16 cellular contexts compared by ENCODE assay signal in the genomic region with DNA sequence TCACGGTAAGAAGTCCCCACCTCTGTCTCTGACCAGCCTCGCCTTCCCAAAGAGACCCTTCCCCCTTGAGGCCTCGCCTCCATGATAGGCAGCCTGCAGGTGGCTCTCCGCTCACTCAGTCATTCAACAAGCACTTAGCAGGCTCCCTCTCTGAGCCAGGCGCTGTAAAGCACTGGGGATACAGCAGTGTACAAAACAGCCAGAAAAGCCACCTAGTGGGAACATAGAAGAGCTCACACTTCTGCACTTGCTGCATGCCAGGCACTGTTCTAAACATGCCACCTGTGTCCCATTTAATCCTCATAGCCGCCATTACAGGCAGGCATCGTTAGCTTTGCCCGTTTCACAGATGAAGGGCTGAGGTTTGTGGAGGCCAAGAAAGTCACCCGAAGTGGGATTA. TPM values are rescaled to one million over a fixed set of nuclear protein-coding genes. Genes with fewer than 3 reads are reported as not detected.
DNase-seq lines count a peak whose midpoint lies in the region; ATAC-seq, FAIRE-seq and TF ChIP-seq lines count a peak whose summit lies in the region.
"Had no signal": no experiment of that assay in that cellular context is flagged by ENCODE, and none has a peak within 500 bp of the region (broad histone marks: within the 10 kb centered on the region; RNA-seq: fewer than 3 reads in every experiment).

No MANE protein-coding gene starts in this region.

- H3K9ac ChIP-seq in HepG2 (ENCODE audit: insufficient read depth, low read depth, low read length), result no peak overlapping the region

- in situ Hi-C loops in HepG2 (cut with HindIII; ENCODE audit: extremely low pct_ligation_motif_present, low pct_unique_long_range_greater_than_20kb), result loop anchor here (5.0 kb wide), 1 partner anchor 97 kb away; no protein-coding TSS in a partner anchor

- H3K27me3 ChIP-seq in HepG2 (ENCODE audit: control insufficient read depth in 1 of 2, insufficient read depth in 2 of 2, low read length in 2 of 2) (no peaks in the 10 kb centered on the region), right lobe of liver (no peaks in the 10 kb centered on the region)
- H3K27me3 ChIP-seq: spleen had no signal

- TF ChIP-seq POLR2A in HepG2 (IDR thresholded peaks at IDR 0.05; ENCODE audit: insufficient read depth in 1 of 2, low read depth in 2 of 2, low read length in 2 of 2), result no peak
- TF ChIP-seq POLR2A in right lobe of liver (IDR thresholded peaks at IDR 0.05), result no peak

- no peaks in the 10 kb centered on the region for H3K36me3 ChIP-seq in HepG2 (replicated peaks in 1 of 2; ENCODE audit: control insufficient read depth in 1 of 2, insufficient read depth in 2 of 2, low read length in 2 of 2)
- H3K36me3 ChIP-seq in right lobe of liver, result peaks cover 0 to 15% (median 2%) of the 10 kb centered on the region in 4 donors
- no peaks in the 10 kb centered on the region for H3K36me3 ChIP-seq in OCI-LY7 (ENCODE audit: insufficient read depth, low read length)

- TF ChIP-seq EP300 in HepG2 (IDR thresholded peaks at IDR 0.05; ENCODE audit: low read depth in 2 of 2, low read length in 2 of 2), result no peak
- no peak for TF ChIP-seq EP300 in HepG2 (CRISPR knock-in tag; IDR thresholded peaks at IDR 0.05; ENCODE audit: borderline replicate concordance)

- no peaks in the 10 kb centered on the region for H3K79me2 ChIP-seq in HepG2 (ENCODE audit: insufficient read depth, low read length)
- H3K79me2 ChIP-seq in OCI-LY7 (ENCODE audit: insufficient read depth, low read depth, low read length), result no peaks in the 10 kb centered on the region

- no peak for TF ChIP-seq RAD21 in HepG2 (CRISPR knock-in tag; IDR thresholded peaks at IDR 0.05)

- TF ChIP-seq CTCF in HepG2 (CRISPR knock-in tag; IDR thresholded peaks at IDR 0.05), result no peak
- no peak for TF ChIP-seq CTCF in right lobe of liver (IDR thresholded peaks at IDR 0.05)
- TF ChIP-seq CTCF in OCI-LY7 (conservative IDR thresholded peaks at IDR 0.05; ENCODE audit: low read length), result peak; percentile 53
- peak; percentile 7 for TF ChIP-seq CTCF in fibroblast of pulmonary artery (IDR thresholded peaks at IDR 0.05; ENCODE audit: low read length, missing control alignments)

- BruUV-seq in HepG2 (replicated peaks; lab: Mats Ljungman, UMichigan), result no TSS peak
- BruUV-seq in OCI-LY7 (replicated peaks; lab: Mats Ljungman, UMichigan), result no TSS peak

- H2AFZ ChIP-seq in HepG2 (ENCODE audit: low read length) (no peak overlapping the region), OCI-LY7 (ENCODE audit: low read length) (no peak overlapping the region)

- H3K4me1 ChIP-seq in HepG2 (ENCODE audit: insufficient read depth, low read length) (no peaks in the 10 kb centered on the region), right lobe of liver (no peaks in the 10 kb centered on the region), OCI-LY7 (ENCODE audit: insufficient read depth, low read length, poor library complexity, severe bottlenecking) (no peaks in the 10 kb centered on the region)

- FAIRE-seq in HepG2 (lab: Jason Lieb, UNC), result no peak
- FAIRE-seq: bronchial epithelial cell had no signal

- ATAC-seq in HepG2 (peak; percentile 49), right lobe of liver (no peak), GM18909 (IDR thresholded peaks at IDR 0.05; ENCODE audit: poor library complexity, unreplicated experiment) (no peak), HG02623 (IDR thresholded peaks at IDR 0.05; ENCODE audit: unreplicated experiment) (no peak)
- ATAC-seq: left colon had no signal

- H3K27ac ChIP-seq in HepG2 (ENCODE audit: extremely low read length, insufficient read depth, low read length) (no peak overlapping the region), right lobe of liver (no peak overlapping the region), OCI-LY7 (ENCODE audit: low read depth, low read length, poor library complexity, severe bottlenecking) (no peak overlapping the region)
- H3K27ac ChIP-seq: spleen had no signal

- H3K9me3 ChIP-seq in HepG2 (ENCODE audit: low read length) (no peaks in the 10 kb centered on the region), right lobe of liver (no peaks in the 10 kb centered on the region), OCI-LY7 (ENCODE audit: low read length) (no peaks in the 10 kb centered on the region)
- H3K9me3 ChIP-seq: spleen had no signal

- WGBS in HepG2 (ENCODE audit: low lambda C conversion rate), result 70% methylated on average over 9 of the region's 9 CpGs
- 93% methylated on average over 7 of the region's 9 CpGs for WGBS in right lobe of liver (ENCODE audit: insufficient coverage, low coverage, low lambda C conversion rate, missing lambda C conversion rate)

- H3K4me3 ChIP-seq in HepG2 (replicated peaks in 1 of 3; ENCODE audit: insufficient read depth in 1 of 3, low read depth in 2 of 3, low read length in 3 of 3) (no peak overlapping the region), right lobe of liver (no peak overlapping the region), OCI-LY7 (ENCODE audit: low read depth, low read length, poor library complexity, severe bottlenecking) (no peak overlapping the region), fibroblast of pulmonary artery (replicated peaks; ENCODE audit: low read depth, low read length) (no peak overlapping the region)
- H3K4me3 ChIP-seq: spleen had no signal

- POLR2A ChIA-PET in HepG2 (lab: Yijun Ruan, JAX) (no interaction called here), OCI-LY7 (lab: Charles Lee) (no interaction called here)

- no peak for DNase-seq in HepG2 (ENCODE audit: low spot score)
- DNase-seq in right lobe of liver, result no peak
- DNase-seq in OCI-LY7 (ENCODE audit: low spot score), result peak; percentile 41
- DNase-seq in fibroblast of pulmonary artery (ENCODE audit: low read depth), result no peak
- no peak for DNase-seq in NCI-H2227 (lab: John Stamatoyannopoulos, UW; ENCODE audit: unreplicated experiment)
- no peak for DNase-seq in SHP77 treated with DMSO at 0.1 percent for 48 hours (lab: John Stamatoyannopoulos, UW)
- DNase-seq: activated gamma-delta T cell; Kasumi-1; left colon; NCI-H187 treated with DMSO at 0.1 percent for 48 hours; NCI-H446 treated with DMSO at 0.1 percent for 48 hours; spleen; stimulated activated CD4-positive, alpha-beta T cell treated with anti-CD3 and anti-CD28 coated beads, Interleukin-4, amount 100 ng/mL, for 4 hours had no signal

- intact Hi-C loops in HepG2 (cut with micrococcal nuclease; ENCODE audit: unreplicated experiment), result loop anchor here (5.0 kb wide), 1 partner anchor 97 kb away; no protein-coding TSS in a partner anchor
- intact Hi-C loops in right lobe of liver (cut with DNase I), result no loop called here
- intact Hi-C loops in OCI-LY7 (cut with micrococcal nuclease; ENCODE audit: unreplicated experiment), result no loop called here

- CTCF ChIA-PET in HepG2 (lab: Yijun Ruan, JAX; ENCODE audit: low intra/inter-chr PET ratio, low total read pairs), result no interaction called here
- CTCF ChIA-PET in OCI-LY7 (lab: Charles Lee; ENCODE audit: unreplicated experiment), result no interaction called here

- H4K20me1 ChIP-seq in HepG2 (ENCODE audit: insufficient read depth, low read length), result no peaks in the 10 kb centered on the region
- no peaks in the 10 kb centered on the region for H4K20me1 ChIP-seq in OCI-LY7 (ENCODE audit: insufficient read depth, low read length)

- H3K9me2 ChIP-seq in OCI-LY7 (ENCODE audit: insufficient read depth, low read length), result no peaks in the 10 kb centered on the region

- H3K4me2 ChIP-seq in HepG2 (ENCODE audit: low read depth, low read length) (no peak overlapping the region), OCI-LY7 (ENCODE audit: low read length) (no peak overlapping the region)

RNA-seq across cellular contexts. Expression of a gene that starts 20.9 kb away (rescaled TPM):
- total RNA-seq in HepG2 (2016; rRNA removed; fragmentation: Illumina TruSeq; extraction: Trizol), result 46.9 and 59.1 TPM in 2 replicates
- total RNA-seq in HepG2 (2016; cell fraction: cytosol; rRNA removed; fragmentation: Illumina TruSeq; extraction: Trizol; ENCODE audit: low read depth), result 21.1 and 21.7 TPM in 2 replicates
- 42.9 and 60.4 TPM in 2 replicates for total RNA-seq in HepG2 (2016; cell fraction: insoluble cytoplasmic fraction; rRNA removed; fragmentation: Illumina TruSeq; extraction: Trizol)
- total RNA-seq in HepG2 (2016; cell fraction: membrane; rRNA removed; fragmentation: Illumina TruSeq; extraction: Trizol), result 58.0 and 59.4 TPM in 2 replicates
- 36.8 and 40.5 TPM in 2 replicates for total RNA-seq in HepG2 (2016; cell fraction: nucleus; rRNA removed; fragmentation: Illumina TruSeq; extraction: Trizol)
- 66.1 and 67.1 TPM in 2 replicates for polyA plus RNA-seq in HepG2 (2011; rRNA removed)
- 48.2 and 60.5 TPM in 2 replicates for polyA plus RNA-seq in HepG2 (2011; cell fraction: cytosol; rRNA removed)
- polyA plus RNA-seq in HepG2 (2011; cell fraction: nucleus; rRNA removed), result 163 and 192 TPM in 2 replicates
- 45.8 and 59.1 TPM in 2 replicates for polyA plus RNA-seq in HepG2 (2012)
- 15.5 and 16.5 TPM in 2 replicates for polyA plus RNA-seq in HepG2 (2016; cell fraction: cytosol; fragmentation: Illumina TruSeq; extraction: Trizol; ENCODE audit: low read depth)
- 43.9 and 49.5 TPM in 2 replicates for polyA plus RNA-seq in HepG2 (2016; cell fraction: insoluble cytoplasmic fraction; fragmentation: Illumina TruSeq; extraction: Trizol; ENCODE audit: low read depth)
- polyA plus RNA-seq in HepG2 (2016; cell fraction: membrane; fragmentation: Illumina TruSeq; extraction: Trizol; ENCODE audit: low read depth), result 45.8 and 47.0 TPM in 2 replicates
- polyA plus RNA-seq in HepG2 (2016; cell fraction: nucleus; fragmentation: Illumina TruSeq; extraction: Trizol; ENCODE audit: insufficient read depth, low read depth), result 76.0 and 87.9 TPM in 2 replicates
- 109 and 119 TPM in 2 replicates for polyA minus RNA-seq in HepG2 (2011; rRNA and poly(A)+ RNA removed; ENCODE audit: low replicate concordance)
- 30.5 and 32.0 TPM in 2 replicates for polyA minus RNA-seq in HepG2 (2011; cell fraction: cytosol; rRNA and poly(A)+ RNA removed)
- 42.9 and 47.1 TPM in 2 replicates for polyA minus RNA-seq in HepG2 (2011; cell fraction: nucleus; rRNA and poly(A)+ RNA removed)
- 10 to 100 TPM; 33.1 to 46.5 (median 38.7) TPM for total RNA-seq in right lobe of liver
- 88.3 and 102 TPM in 2 replicates for total RNA-seq in OCI-LY7 (2014; rRNA removed; shearing (Covaris generic))
- total RNA-seq in OCI-LY7 (2022), result 102 and 105 TPM in 2 replicates

RNA-seq across cellular contexts. Expression of a gene that starts 21.5 kb away (rescaled TPM):
- total RNA-seq in HepG2 (2016; rRNA removed; fragmentation: Illumina TruSeq; extraction: Trizol) (4.5 and 5.2 TPM in 2 replicates), right lobe of liver (1 to 10 TPM; 2.6 to 4.8 (median 4.0) TPM), OCI-LY7 (2022) (44.5 and 61.4 TPM in 2 replicates)
- 6.6 and 9.4 TPM in 2 replicates for total RNA-seq in HepG2 (2016; cell fraction: cytosol; rRNA removed; fragmentation: Illumina TruSeq; extraction: Trizol; ENCODE audit: low read depth)
- 4.7 TPM in 2 replicates for total RNA-seq in HepG2 (2016; cell fraction: insoluble cytoplasmic fraction; rRNA removed; fragmentation: Illumina TruSeq; extraction: Trizol)
- total RNA-seq in HepG2 (2016; cell fraction: membrane; rRNA removed; fragmentation: Illumina TruSeq; extraction: Trizol), result 8.8 and 9.5 TPM in 2 replicates
- total RNA-seq in HepG2 (2016; cell fraction: nucleus; rRNA removed; fragmentation: Illumina TruSeq; extraction: Trizol), result 5.2 and 5.7 TPM in 2 replicates
- polyA plus RNA-seq in HepG2 (2011; rRNA removed), result 8.8 and 12.6 TPM in 2 replicates
- 5.8 and 6.9 TPM in 2 replicates for polyA plus RNA-seq in HepG2 (2011; cell fraction: cytosol; rRNA removed)
- 20.4 and 21.4 TPM in 2 replicates for polyA plus RNA-seq in HepG2 (2011; cell fraction: nucleus; rRNA removed)
- polyA plus RNA-seq in HepG2 (2012), result 6.3 and 8.7 TPM in 2 replicates
- 4.0 and 5.7 TPM in 2 replicates for polyA plus RNA-seq in HepG2 (2016; cell fraction: cytosol; fragmentation: Illumina TruSeq; extraction: Trizol; ENCODE audit: low read depth)
- 4.4 and 4.9 TPM in 2 replicates for polyA plus RNA-seq in HepG2 (2016; cell fraction: insoluble cytoplasmic fraction; fragmentation: Illumina TruSeq; extraction: Trizol; ENCODE audit: low read depth)
- polyA plus RNA-seq in HepG2 (2016; cell fraction: membrane; fragmentation: Illumina TruSeq; extraction: Trizol; ENCODE audit: low read depth), result 5.7 and 8.0 TPM in 2 replicates
- polyA plus RNA-seq in HepG2 (2016; cell fraction: nucleus; fragmentation: Illumina TruSeq; extraction: Trizol; ENCODE audit: insufficient read depth, low read depth), result 11.1 and 11.4 TPM in 2 replicates
- polyA minus RNA-seq in HepG2 (2011; rRNA and poly(A)+ RNA removed; ENCODE audit: low replicate concordance), result 6.1 and 6.8 TPM in 2 replicates
- 3.0 and 4.6 TPM in 2 replicates for polyA minus RNA-seq in HepG2 (2011; cell fraction: cytosol; rRNA and poly(A)+ RNA removed)
- polyA minus RNA-seq in HepG2 (2011; cell fraction: nucleus; rRNA and poly(A)+ RNA removed), result 17.4 and 17.6 TPM in 2 replicates
- total RNA-seq in OCI-LY7 (2014; rRNA removed; shearing (Covaris generic)), result 32.9 and 33.3 TPM in 2 replicates

RNA-seq across cellular contexts. Expression of a gene that starts 56.0 kb away (rescaled TPM):
- total RNA-seq in HepG2 (2016; rRNA removed; fragmentation: Illumina TruSeq; extraction: Trizol), result 2.0 and 6.1 TPM in 2 replicates
- total RNA-seq in HepG2 (2016; cell fraction: cytosol; rRNA removed; fragmentation: Illumina TruSeq; extraction: Trizol; ENCODE audit: low read depth), result 0.44 and 0.61 TPM in 2 replicates
- total RNA-seq in HepG2 (2016; cell fraction: insoluble cytoplasmic fraction; rRNA removed; fragmentation: Illumina TruSeq; extraction: Trizol), result 1.9 and 7.2 TPM in 2 replicates
- total RNA-seq in HepG2 (2016; cell fraction: membrane; rRNA removed; fragmentation: Illumina TruSeq; extraction: Trizol), result 1.0 and 1.1 TPM in 2 replicates
- 5.8 and 8.3 TPM in 2 replicates for total RNA-seq in HepG2 (2016; cell fraction: nucleus; rRNA removed; fragmentation: Illumina TruSeq; extraction: Trizol)
- 8.3 and 13.4 TPM in 2 replicates for polyA plus RNA-seq in HepG2 (2011; rRNA removed)
- polyA plus RNA-seq in HepG2 (2011; cell fraction: cytosol; rRNA removed), result 8.0 and 10.3 TPM in 2 replicates
- 21.7 and 30.5 TPM in 2 replicates for polyA plus RNA-seq in HepG2 (2011; cell fraction: nucleus; rRNA removed)
- polyA plus RNA-seq in HepG2 (2012), result 14.2 and 15.4 TPM in 2 replicates
- 0.33 and 0.36 TPM in 2 replicates for polyA plus RNA-seq in HepG2 (2016; cell fraction: cytosol; fragmentation: Illumina TruSeq; extraction: Trizol; ENCODE audit: low read depth)
- polyA plus RNA-seq in HepG2 (2016; cell fraction: insoluble cytoplasmic fraction; fragmentation: Illumina TruSeq; extraction: Trizol; ENCODE audit: low read depth), result 1.4 and 2.1 TPM in 2 replicates
- polyA plus RNA-seq in HepG2 (2016; cell fraction: membrane; fragmentation: Illumina TruSeq; extraction: Trizol; ENCODE audit: low read depth), result 0.62 and 0.71 TPM in 2 replicates
- polyA plus RNA-seq in HepG2 (2016; cell fraction: nucleus; fragmentation: Illumina TruSeq; extraction: Trizol; ENCODE audit: insufficient read depth, low read depth), result 8.4 and 8.8 TPM in 2 replicates
- 1.2 and 22.3 TPM in 2 replicates for polyA minus RNA-seq in HepG2 (2011; rRNA and poly(A)+ RNA removed; ENCODE audit: low replicate concordance)
- 6.4 and 10.0 TPM in 2 replicates for polyA minus RNA-seq in HepG2 (2011; cell fraction: cytosol; rRNA and poly(A)+ RNA removed)
- polyA minus RNA-seq in HepG2 (2011; cell fraction: nucleus; rRNA and poly(A)+ RNA removed), result 11.9 and 12.6 TPM in 2 replicates
- total RNA-seq in right lobe of liver, result 1 to 10 TPM in 2 of 6 experiments, under 1 TPM in 4; 0.60 to 2.8 (median 0.80) TPM
- not detected in 2 replicates for total RNA-seq in OCI-LY7 (2014; rRNA removed; shearing (Covaris generic))
- total RNA-seq in OCI-LY7 (2022), result 0.15 TPM in 1 of 2 replicates, not detected in the other

Comparison
In these comparisons a context has a peak if more than half of its experiments do, and no peak if none do; other contexts are left out.
1. CTCF ChIP-seq: peak in OCI-LY7 (single experiment) and fibroblast of pulmonary artery (single experiment); none in HepG2 (single experiment) and right lobe of liver (0 of 4).